17 cellular contexts compared by ENCODE assay signal in the genomic region with DNA sequence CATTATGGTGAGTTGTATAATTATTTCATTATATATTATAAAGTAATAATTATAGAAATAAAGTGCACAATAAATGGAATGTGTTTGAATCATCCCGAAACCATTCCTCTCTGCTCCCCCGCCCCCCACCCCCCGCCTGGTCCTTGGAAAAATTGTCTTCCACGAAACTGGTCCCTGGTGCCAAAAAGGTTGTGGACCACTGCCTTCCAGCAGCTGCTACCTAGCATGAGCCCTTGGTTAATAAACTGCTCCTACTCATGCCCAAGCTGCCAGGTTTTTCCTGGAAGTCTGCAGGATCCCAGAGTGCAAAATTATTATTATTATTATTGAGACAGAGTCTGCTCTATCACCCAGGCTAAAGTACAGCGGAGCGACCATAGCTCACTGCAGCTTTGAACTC. TPM values are rescaled to one million over a fixed set of nuclear protein-coding genes. Genes with fewer than 3 reads are reported as not detected.
DNase-seq lines count a peak whose midpoint lies in the region; ATAC-seq and TF ChIP-seq lines count a peak whose summit lies in the region.
"Had no signal": no experiment of that assay in that cellular context is flagged by ENCODE, and none has a peak within 500 bp of the region (broad histone marks: within the 10 kb centered on the region; RNA-seq: fewer than 3 reads in every experiment).

No MANE protein-coding gene starts in this region.

- no peaks in the 10 kb centered on the region for H3K36me3 Mint-ChIP-seq in T-helper 17 cell (ENCODE audit: low read depth)
- H3K36me3 Mint-ChIP-seq: CD4-positive, alpha-beta memory T cell had no signal

- TF ChIP-seq CTCF in heart right ventricle (IDR thresholded peaks at IDR 0.05) (no peak), coronary artery (IDR thresholded peaks at IDR 0.05) (no peak), osteoblast (IDR thresholded peaks at IDR 0.05; ENCODE audit: extremely low read depth, low read depth, low read length) (no peak), tibial artery (IDR thresholded peaks at IDR 0.05) (no peak)

- no peak overlapping the region for H3K4me3 Mint-ChIP-seq in T-helper 17 cell
- H3K4me3 Mint-ChIP-seq: CD4-positive, alpha-beta memory T cell had no signal

- no peaks in the 10 kb centered on the region for H3K27me3 Mint-ChIP-seq in T-helper 17 cell

- no peaks in the 10 kb centered on the region for H4K20me1 ChIP-seq in osteoblast (ENCODE audit: insufficient read depth, low read length)

- ATAC-seq in heart right ventricle (no peak), left cardiac atrium (no peak), T-helper 17 cell (no peak)
- ATAC-seq: GM12878, HCT116 had no signal

- H3K4me1 ChIP-seq in heart right ventricle (peaks cover 0 to 86% (median 8%) of the 10 kb centered on the region in 9 donors), osteoblast (ENCODE audit: insufficient read depth, low read length) (peaks cover 45% of the 10 kb centered on the region), tibial artery (peaks cover 0 to 39% (median 15%) of the 10 kb centered on the region in 4 donors)

- no peak overlapping the region for H2AFZ ChIP-seq in osteoblast (ENCODE audit: low read length)

- H3K27ac Mint-ChIP-seq in T-helper 17 cell = no peak overlapping the region
- H3K27ac Mint-ChIP-seq: CD4-positive, alpha-beta memory T cell had no signal

- intact Hi-C loops in heart right ventricle (cut with DNase I) = no loop called here
- intact Hi-C loops in left cardiac atrium (cut with DNase I) = no loop called here
- intact Hi-C loops in tibial artery (cut with DNase I; ENCODE audit: low total_unique reads) = no loop called here

- peak overlapping the region in 8 of 10 donors; percentile 2 to 78 (median 62) for H3K27ac ChIP-seq in heart right ventricle
- H3K27ac ChIP-seq in coronary artery = peak overlapping the region; percentile 61 to 64
- peak overlapping the region; percentile 87 for H3K27ac ChIP-seq in osteoblast (ENCODE audit: low read depth, low read length)
- H3K27ac ChIP-seq in tibial artery = peak overlapping the region; percentile 50 to 61
- H3K27ac ChIP-seq: HL-60 had no signal

- no peaks in the 10 kb centered on the region for H3K27me3 ChIP-seq in heart right ventricle
- H3K27me3 ChIP-seq in osteoblast (ENCODE audit: insufficient read depth, low read length) = no peaks in the 10 kb centered on the region
- H3K27me3 ChIP-seq in tibial artery = no peaks in the 10 kb centered on the region

- H3K4me1 Mint-ChIP-seq in T-helper 17 cell = peaks cover 8% of the 10 kb centered on the region

- no peak for DNase-seq in heart right ventricle
- DNase-seq in left cardiac atrium = no peak
- no peak for DNase-seq in coronary artery (ENCODE audit: low spot score)
- DNase-seq in osteoblast (ENCODE audit: insufficient read length, low spot score, missing footprints) = no peak
- no peak for DNase-seq in tibial artery
- DNase-seq in amygdala (lab: John Stamatoyannopoulos, UW) = no peak
- no peak for DNase-seq in T-helper 17 cell
- no peak for DNase-seq in NCI-H1105 (lab: John Stamatoyannopoulos, UW)
- DNase-seq: AML-193; CD4-positive, alpha-beta memory T cell; DMS79; NCI-H1048; NCI-H1694; NCI-H2107 had no signal

- H3K9me3 ChIP-seq in heart right ventricle = no peaks in the 10 kb centered on the region
- no peaks in the 10 kb centered on the region for H3K9me3 ChIP-seq in osteoblast (ENCODE audit: low read depth, low read length)
- H3K9me3 ChIP-seq in tibial artery = no peaks in the 10 kb centered on the region
- H3K9me3 ChIP-seq in T-helper 17 cell (ENCODE audit: control insufficient read depth, low read length, poor library complexity, severe bottlenecking) = no peaks in the 10 kb centered on the region

- peak overlapping the region; percentile 44 for H3K4me2 ChIP-seq in osteoblast (ENCODE audit: insufficient read depth, low read length)

- WGBS in heart right ventricle, 2 donors = 87 to 92% methylated on average over 6 of the region's 6 CpGs

- no peak overlapping the region for H3K4me3 ChIP-seq in heart right ventricle
- H3K4me3 ChIP-seq in coronary artery = no peak overlapping the region
- H3K4me3 ChIP-seq in osteoblast (ENCODE audit: insufficient read depth, low read length) = no peak overlapping the region
- H3K4me3 ChIP-seq in tibial artery = no peak overlapping the region
- H3K4me3 ChIP-seq: GM12878 had no signal

- H3K36me3 ChIP-seq in heart right ventricle (no peaks in the 10 kb centered on the region), osteoblast (ENCODE audit: insufficient read depth, low read length) (no peaks in the 10 kb centered on the region), tibial artery (no peaks in the 10 kb centered on the region)

- H3K79me2 ChIP-seq in osteoblast (ENCODE audit: insufficient read depth, low read length) = no peaks in the 10 kb centered on the region

RNA-seq across cellular contexts. Expression of gene IFNGR2, which starts 6.8 kb away (rescaled TPM):
- total RNA-seq in heart right ventricle (10 to 100 TPM; 29.2 to 71.3 (median 36.3) TPM), left cardiac atrium (10 to 100 TPM; 47.3 TPM), osteoblast (60.1 and 63.1 TPM in 2 replicates), T-helper 17 cell (10 to 100 TPM; 17.9 to 18.7 TPM)
- polyA plus RNA-seq in heart right ventricle = 10 to 100 TPM; 27.4 to 34.3 TPM
